Comparison of ENCODE assay signal across 21 cellular contexts in the genomic region with DNA sequence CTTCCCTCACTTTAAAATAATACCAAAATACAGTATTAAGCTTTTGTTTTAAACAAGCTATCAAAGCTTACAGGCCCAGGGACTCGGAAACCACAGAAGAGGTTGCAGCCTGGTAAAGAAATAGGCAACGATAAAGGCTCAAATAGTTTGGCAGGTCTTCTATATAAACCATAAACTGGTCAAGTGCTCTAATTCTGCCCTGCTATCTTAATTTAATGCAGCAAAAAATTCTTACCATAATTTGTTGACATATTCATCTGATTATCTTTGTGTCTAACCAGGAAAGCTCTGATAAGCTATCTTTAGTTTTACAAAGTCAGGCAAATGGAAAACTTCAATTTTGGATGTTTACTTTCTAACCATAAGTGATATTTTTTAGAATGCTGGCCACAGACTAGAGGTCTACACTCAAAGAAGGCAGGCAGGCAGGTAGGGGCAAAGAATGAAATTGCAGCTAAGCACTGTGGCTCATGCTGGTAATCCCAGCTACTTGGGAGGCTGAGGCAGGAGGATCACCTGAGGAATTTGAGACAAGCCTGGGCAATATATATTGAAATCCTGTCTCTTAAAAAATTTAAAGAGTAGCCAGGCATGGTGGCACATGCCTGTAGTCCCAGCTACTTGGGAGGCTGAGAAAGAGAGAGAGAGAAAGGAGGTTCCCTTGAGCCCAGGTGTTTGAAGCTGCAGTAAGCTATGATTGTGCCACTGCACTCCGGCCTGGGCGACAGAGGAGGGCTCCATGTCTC. TPM values are rescaled to one million over a fixed set of nuclear protein-coding genes. Genes with fewer than 3 reads are reported as not detected.
DNase-seq lines count a peak whose midpoint lies in the region; ATAC-seq, FAIRE-seq and TF ChIP-seq lines count a peak whose summit lies in the region.
"Had no signal": no experiment of that assay in that cellular context is flagged by ENCODE, and none has a peak within 500 bp of the region (broad histone marks: within the 10 kb centered on the region; RNA-seq: fewer than 3 reads in every experiment).

No MANE protein-coding gene starts in this region.

- H3K79me2 ChIP-seq in SK-N-SH (ENCODE audit: insufficient read depth): peaks cover 10% of the 10 kb centered on the region; the same call in 1 of the 2 replicates

- H3K9me2 ChIP-seq in SK-N-SH: no peaks in the 10 kb centered on the region

- peaks cover 38% of the 10 kb centered on the region for H3K4me1 Mint-ChIP-seq in WTC11
- peaks cover 23% of the 10 kb centered on the region for H3K4me1 Mint-ChIP-seq in glutamatergic neuron (ENCODE audit: low read depth, unreplicated experiment)

- no peak for TF ChIP-seq RAD21 in SK-N-SH (IDR thresholded peaks at IDR 0.05; ENCODE audit: low read length)

- H3K4me1 ChIP-seq in SK-N-SH (ENCODE audit: control insufficient read depth in 1 of 2, insufficient read depth in 2 of 2, low read depth in 1 of 2, low read length in 1 of 2) (peaks cover 0 to 4% of the 10 kb centered on the region in 2 experiments; a peak in 2 of 4 replicates), skeletal muscle satellite cell (ENCODE audit: control insufficient read depth, insufficient read depth, low read length) (peaks cover 30% of the 10 kb centered on the region)
- H3K4me1 ChIP-seq: BE2C had no signal

- POLR2A ChIA-PET in SK-N-SH (lab: Yijun Ruan, JAX): interaction anchor here (0.9 kb wide), 1 partner anchor 23 kb away, joined by 4 read pairs; no protein-coding TSS in a partner anchor
- POLR2A ChIA-PET in WTC11 (lab: Charles Lee): interaction anchor here (1.2 kb wide), 1 partner anchor 67 kb away, joined by 3 read pairs; a partner anchor contains a TSS

- TF ChIP-seq EP300 in SK-N-SH (IDR thresholded peaks at IDR 0.05; ENCODE audit: borderline replicate concordance in 1 of 2, low read depth in 1 of 2, low read length in 1 of 2): no peak

- peaks cover 0 to 3% of the 10 kb centered on the region in 2 experiments for H3K36me3 ChIP-seq in SK-N-SH (replicated peaks in 1 of 2; ENCODE audit: control insufficient read depth in 1 of 2, insufficient read depth in 2 of 2, low read length in 1 of 2)
- H3K36me3 ChIP-seq in skeletal muscle satellite cell (ENCODE audit: insufficient read depth, low read length): peaks cover 6% of the 10 kb centered on the region
- H3K36me3 ChIP-seq: BE2C, ovary had no signal

- H3K9ac ChIP-seq in SK-N-SH (no peak overlapping the region), skeletal muscle satellite cell (ENCODE audit: low read depth, low read length) (peak overlapping the region; percentile 55)

- H2AFZ ChIP-seq in SK-N-SH (ENCODE audit: low read depth): no peak overlapping the region

- H3K4me3 Mint-ChIP-seq in WTC11 (no peak overlapping the region), glutamatergic neuron (ENCODE audit: unreplicated experiment) (peak overlapping the region; percentile 13)
- H3K4me3 Mint-ChIP-seq: activated T-cell treated with anti-CD3 and anti-CD28 coated beads, Interleukin-2, amount 50 U/mL, for 72 hours had no signal

- H3K27me3 Mint-ChIP-seq in WTC11 (ENCODE audit: low read depth) (no peaks in the 10 kb centered on the region), glutamatergic neuron (ENCODE audit: unreplicated experiment) (peaks cover 2% of the 10 kb centered on the region)

- H3K9me3 ChIP-seq in SK-N-SH: no peaks in the 10 kb centered on the region
- H3K9me3 ChIP-seq in skeletal muscle satellite cell (replicated peaks; ENCODE audit: low read length): no peaks in the 10 kb centered on the region
- H3K9me3 ChIP-seq: BE2C, ovary had no signal

- peaks cover 7% of the 10 kb centered on the region; the same call in 1 of the 2 replicates for H4K20me1 ChIP-seq in SK-N-SH (ENCODE audit: insufficient read depth)

- ATAC-seq in SK-N-SH treated with all-trans-retinoic acid at 6 μM for 48 hours (no peak), WTC11 (peak; percentile 14), HG02642 (IDR thresholded peaks at IDR 0.05; ENCODE audit: poor library complexity, unreplicated experiment) (no peak), GM18511 (IDR thresholded peaks at IDR 0.05; ENCODE audit: unreplicated experiment) (no peak)
- ATAC-seq: activated T-cell treated with anti-CD3 and anti-CD28 coated beads, Interleukin-2, amount 50 U/mL, for 72 hours; esophagus mucosa; left ventricle myocardium superior; sciatic nerve; stimulated activated naive CD8-positive, alpha-beta T cell treated with anti-CD3 and anti-CD28 coated beads, Interleukin-15, Interleukin-2, amounts not matched to agents 100 U/mL and 50 U/mL, for 24 hours had no signal

- H3K27ac Mint-ChIP-seq in WTC11: peak overlapping the region; percentile 64
- H3K27ac Mint-ChIP-seq in glutamatergic neuron (ENCODE audit: unreplicated experiment): peak overlapping the region; percentile 81
- H3K27ac Mint-ChIP-seq: activated naive CD4-positive, alpha-beta T cell treated with anti-CD3 and anti-CD28 coated beads, Interleukin-2, amount 50 U/mL, for 72 hours; activated T-cell treated with anti-CD3 and anti-CD28 coated beads, Interleukin-2, amount 50 U/mL, for 72 hours had no signal

- CTCF ChIA-PET in SK-N-SH (lab: Yijun Ruan, JAX): interaction anchor here (0.5 to 4.8 kb wide), 5 partner anchors 25 to 215 kb away, joined by 3 to 22 read pairs (median 9); a partner anchor contains a TSS
- CTCF ChIA-PET in WTC11 (lab: Charles Lee): interaction anchor here (1.0 to 3.5 kb wide), 8 partner anchors 10 to 178 kb away, joined by 3 to 15 read pairs (median 5); a partner anchor contains a TSS

- 95% methylated on average over 4 of the region's 4 CpGs for WGBS in SK-N-SH (ENCODE audit: low lambda C conversion rate)

- peak overlapping the region in 1 of 2 experiments; percentile 13; a peak in 1 of 4 replicates for H3K27ac ChIP-seq in SK-N-SH (ENCODE audit: low read depth in 2 of 2, low read length in 1 of 2)
- H3K27ac ChIP-seq: ovary had no signal

- H3F3A ChIP-seq in SK-N-SH (replicated peaks; ENCODE audit: insufficient read depth): peaks cover 7% of the 10 kb centered on the region

- DNase-seq in SK-N-SH (no peak), WTC11 (ENCODE audit: low spot score) (no peak), glutamatergic neuron (no peak), frontal cortex (ENCODE audit: low spot score in 2 of 2) (no peak)
- DNase-seq: 8988T; activated T-cell treated with anti-CD3 and anti-CD28 coated beads, Interleukin-2, amount 50 U/mL, for 72 hours; BE2C; dorsolateral prefrontal cortex; GOT3; left ventricle myocardium superior; NCI-H1436; ovary; stimulated activated naive CD8-positive, alpha-beta T cell treated with anti-CD3 and anti-CD28 coated beads, Interleukin-15, Interleukin-2, amounts not matched to agents 100 U/mL and 50 U/mL, for 24 hours; T-helper 9 cell had no signal

- FAIRE-seq in frontal cortex (lab: Jason Lieb, UNC): no peak

- H3K4me2 ChIP-seq in SK-N-SH: no peak overlapping the region
- H3K4me2 ChIP-seq in skeletal muscle satellite cell (ENCODE audit: low read length): no peak overlapping the region

- no peak for TF ChIP-seq CTCF in SK-N-SH (IDR thresholded peaks at IDR 0.05)
- no peak for TF ChIP-seq CTCF in WTC11 (IDR thresholded peaks at IDR 0.05)
- no peak for TF ChIP-seq CTCF in glutamatergic neuron (IDR thresholded peaks at IDR 0.05; ENCODE audit: partially characterized antibody, unreplicated experiment)

- H3K4me3 ChIP-seq in SK-N-SH (ENCODE audit: low read depth in 2 of 2, low read length in 1 of 2) (no peak overlapping the region), skeletal muscle satellite cell (ENCODE audit: low read length) (no peak overlapping the region)
- H3K4me3 ChIP-seq: dorsolateral prefrontal cortex, ovary had no signal

- H3K9me3 Mint-ChIP-seq in WTC11 (peaks cover 4% of the 10 kb centered on the region; the same call in 1 of the 2 replicates), glutamatergic neuron (ENCODE audit: unreplicated experiment) (no peaks in the 10 kb centered on the region)

- H3K36me3 Mint-ChIP-seq in WTC11 (peaks cover 4% of the 10 kb centered on the region), glutamatergic neuron (ENCODE audit: unreplicated experiment) (no peaks in the 10 kb centered on the region)

- H3K27me3 ChIP-seq in SK-N-SH (ENCODE audit: insufficient read depth): no peaks in the 10 kb centered on the region
- H3K27me3 ChIP-seq in skeletal muscle satellite cell (ENCODE audit: control insufficient read depth, insufficient read depth, low read length): no peaks in the 10 kb centered on the region
- H3K27me3 ChIP-seq: BE2C, dorsolateral prefrontal cortex, ovary had no signal

TF ChIP-seq in SK-N-SH treated with all-trans-retinoic acid at 6 μM for 48 hours, 23 proteins besides CTCF, POLR2A, EP300 and RAD21 (continues in another document):
- no peak for TF ChIP-seq SNAI2 (CRISPR knock-in tag; IDR thresholded peaks at IDR 0.05)
- no peak for TF ChIP-seq ZFP30 (CRISPR knock-in tag; IDR thresholded peaks at IDR 0.05)

TF ChIP-seq in SK-N-SH, 30 proteins besides CTCF, POLR2A, EP300 and RAD21 (continues in another document):
- TF ChIP-seq FOXM1 (IDR thresholded peaks at IDR 0.05; ENCODE audit: low read depth) (no peak), RFX5 (IDR thresholded peaks at IDR 0.05; ENCODE audit: low read length) (no peak), FOSL2 (IDR thresholded peaks at IDR 0.05; ENCODE audit: borderline replicate concordance, low read depth) (no peak), POLR2AphosphoS5 (IDR thresholded peaks at IDR 0.05; ENCODE audit: low read depth, low read length) (no peak)

TF ChIP-seq in WTC11, 78 proteins besides CTCF, POLR2A, EP300 and RAD21 (continues in another document):
- TF ChIP-seq GRHL2 (CRISPR knock-in tag; IDR thresholded peaks at IDR 0.05; ENCODE audit: insufficient replicate concordance, severe bottlenecking) (no peak), ZNF671 (CRISPR knock-in tag; IDR thresholded peaks at IDR 0.05) (no peak), NR3C1 (CRISPR knock-in tag; conservative IDR thresholded peaks at IDR 0.05; ENCODE audit: low read depth) (no peak)

RNA-seq across cellular contexts. Expression of a gene that starts 57.6 kb away (rescaled TPM):
- 12.8 and 17.3 TPM in 2 replicates for polyA plus RNA-seq in SK-N-SH (2012; rRNA removed)
- polyA plus RNA-seq in SK-N-SH (2012; cell fraction: cytosol; rRNA removed): 10.6 and 10.9 TPM in 2 replicates
- 24.9 and 25.3 TPM in 2 replicates for polyA plus RNA-seq in SK-N-SH (2012; cell fraction: nucleus; rRNA removed)
- total RNA-seq in WTC11 (2021) (16.3 to 20.3 TPM (median 19.7 TPM) in 3 replicates), glutamatergic neuron (ENCODE audit: unreplicated experiment) (36.0 TPM), frontal cortex (4.1 TPM)
- total RNA-seq in skeletal muscle satellite cell (2012; rRNA removed): 10.0 and 10.9 TPM in 2 replicates
